29 cellular contexts compared by ENCODE assay signal in genomic region chr9:108483676-108484075, GRCh38.
"Had no signal": no experiment of that assay in that cellular context is flagged by ENCODE, and none has a peak within 500 bp of the region (broad histone marks: within the 10 kb centered on the region; RNA-seq: fewer than 3 reads in every experiment).

No MANE protein-coding gene starts in this region.

- H3K9me3 Mint-ChIP-seq: activated B cell treated with CpG ODN at 0.5 μM for 24 hours; activated CD8-positive, alpha-beta T cell treated with anti-CD3 and anti-CD28 coated beads for 36 hours; activated naive CD4-positive, alpha-beta T cell treated with anti-CD3 and anti-CD28 coated beads for 36 hours; activated T-helper 1 cell treated with anti-CD3 and anti-CD28 coated beads, Interleukin-12 subunit alpha, Interleukin-12 subunit beta, Interleukin-2, Interleukin-4 antibody, amounts not matched to agents 30 ng/mL and 10 ng/mL and 1 ng/mL, durations not matched to agents 14 hours and 24 hours and 36 hours; activated T-helper 2 cell treated with anti-CD3 and anti-CD28 coated beads, Interferon-gamma antibody, Interleukin-2, Interleukin-4, amounts not matched to agents 10 μg/mL and 5 μg/mL and 100 μg/mL, durations not matched to agents 14 hours and 24 hours and 36 hours had no signal

- H3K4me1 ChIP-seq: body of pancreas had no signal

- H3K27me3 Mint-ChIP-seq: activated B cell treated with CpG ODN at 0.5 μM for 24 hours; activated CD8-positive, alpha-beta T cell treated with anti-CD3 and anti-CD28 coated beads for 36 hours; activated naive CD4-positive, alpha-beta T cell treated with anti-CD3 and anti-CD28 coated beads, Interleukin-2, amount 50 U/mL, for 24 hours; activated naive CD8-positive, alpha-beta T cell treated with anti-CD3 and anti-CD28 coated beads for 36 hours; activated naive CD8-positive, alpha-beta T cell treated with anti-CD3 and anti-CD28 coated beads, Interleukin-2, amount 50 U/mL, for 24 hours; effector memory CD8-positive, alpha-beta T cell had no signal

- H3K4me1 Mint-ChIP-seq: activated B cell treated with CpG ODN at 0.5 μM for 24 hours; activated naive CD4-positive, alpha-beta T cell treated with anti-CD3 and anti-CD28 coated beads, Interleukin-2, amount 50 U/mL, for 24 hours; activated naive CD8-positive, alpha-beta T cell treated with anti-CD3 and anti-CD28 coated beads for 36 hours; activated naive CD8-positive, alpha-beta T cell treated with anti-CD3 and anti-CD28 coated beads, Interleukin-2, amount 50 U/mL, for 24 hours had no signal

- H3K4me3 Mint-ChIP-seq: activated B cell treated with CpG ODN at 0.5 μM for 24 hours; activated CD8-positive, alpha-beta T cell treated with anti-CD3 and anti-CD28 coated beads for 36 hours; activated naive CD4-positive, alpha-beta T cell treated with anti-CD3 and anti-CD28 coated beads for 36 hours; activated naive CD4-positive, alpha-beta T cell treated with anti-CD3 and anti-CD28 coated beads, Interleukin-2, amount 50 U/mL, for 24 hours; activated naive CD8-positive, alpha-beta T cell treated with anti-CD3 and anti-CD28 coated beads for 36 hours; activated naive CD8-positive, alpha-beta T cell treated with anti-CD3 and anti-CD28 coated beads, Interleukin-2, amount 50 U/mL, for 24 hours; activated T-helper 1 cell treated with anti-CD3 and anti-CD28 coated beads, Interleukin-12 subunit alpha, Interleukin-12 subunit beta, Interleukin-2, Interleukin-4 antibody, amounts not matched to agents 30 ng/mL and 10 ng/mL and 1 ng/mL, durations not matched to agents 14 hours and 24 hours and 36 hours; effector memory CD8-positive, alpha-beta T cell had no signal

- H3K27ac Mint-ChIP-seq: activated B cell treated with CpG ODN at 0.5 μM for 24 hours; activated CD8-positive, alpha-beta T cell treated with anti-CD3 and anti-CD28 coated beads for 36 hours; activated naive CD4-positive, alpha-beta T cell treated with anti-CD3 and anti-CD28 coated beads for 36 hours; activated naive CD4-positive, alpha-beta T cell treated with anti-CD3 and anti-CD28 coated beads, Interleukin-2, amount 50 U/mL, for 24 hours; activated naive CD8-positive, alpha-beta T cell treated with anti-CD3 and anti-CD28 coated beads for 36 hours; activated naive CD8-positive, alpha-beta T cell treated with anti-CD3 and anti-CD28 coated beads, Interleukin-2, amount 50 U/mL, for 24 hours; activated T-helper 1 cell treated with anti-CD3 and anti-CD28 coated beads, Interleukin-12 subunit alpha, Interleukin-12 subunit beta, Interleukin-2, Interleukin-4 antibody, amounts not matched to agents 30 ng/mL and 10 ng/mL and 1 ng/mL, durations not matched to agents 14 hours and 24 hours and 36 hours; activated T-helper 2 cell treated with anti-CD3 and anti-CD28 coated beads, Interferon-gamma antibody, Interleukin-2, Interleukin-4, amounts not matched to agents 10 μg/mL and 5 μg/mL and 100 μg/mL, durations not matched to agents 14 hours and 24 hours and 36 hours; effector memory CD8-positive, alpha-beta T cell had no signal

- ATAC-seq: activated CD4-positive, CD25-positive, alpha-beta regulatory T cell treated with anti-CD3 and anti-CD28 coated beads, Interleukin-2, amount 50 U/mL, for 24 hours; activated CD8-positive, alpha-beta T cell treated with anti-CD3 and anti-CD28 coated beads for 36 hours; activated naive CD8-positive, alpha-beta T cell treated with anti-CD3 and anti-CD28 coated beads, Interleukin-2, amount 50 U/mL, for 24 hours; body of pancreas; effector memory CD8-positive, alpha-beta T cell had no signal

- H3K27ac ChIP-seq: adrenal gland, body of pancreas, epithelial cell of prostate, VCaP had no signal

- H3K27me3 ChIP-seq: adrenal gland, body of pancreas, esophagus squamous epithelium had no signal

- H3K36me3 ChIP-seq: adrenal gland, esophagus squamous epithelium had no signal

- H3K9me3 ChIP-seq: adrenal gland, body of pancreas, esophagus squamous epithelium had no signal

- H3K4me3 ChIP-seq: adrenal gland, body of pancreas, esophagus squamous epithelium had no signal

- H3K36me3 Mint-ChIP-seq: activated naive CD4-positive, alpha-beta T cell treated with anti-CD3 and anti-CD28 coated beads, Interleukin-2, amount 50 U/mL, for 24 hours; activated naive CD8-positive, alpha-beta T cell treated with anti-CD3 and anti-CD28 coated beads for 36 hours had no signal

- DNase-seq: activated B cell treated with CpG ODN at 0.5 μM for 24 hours; activated CD4-positive, alpha-beta T cell treated with anti-CD3 and anti-CD28 coated beads for 48 hours; activated CD4-positive, alpha-beta T cell treated with anti-CD3 and anti-CD28 coated beads, Interleukin-2, amount 50 U/mL, for 1 hour; activated CD4-positive, alpha-beta T cell treated with anti-CD3 and anti-CD28 coated beads, Interleukin-2, amount 50 U/mL, for 48 hours; activated CD8-positive, alpha-beta memory T cell treated with anti-CD3 and anti-CD28 coated beads for 24 hours; activated CD8-positive, alpha-beta T cell treated with anti-CD3 and anti-CD28 coated beads for 36 hours; activated effector memory CD4-positive, alpha-beta T cell treated with anti-CD3 and anti-CD28 coated beads, Interleukin-2, amount 50 U/mL, for 16 hours; activated naive CD4-positive, alpha-beta T cell treated with anti-CD3 and anti-CD28 coated beads for 36 hours; activated naive CD8-positive, alpha-beta T cell treated with anti-CD3 and anti-CD28 coated beads for 36 hours; activated naive CD8-positive, alpha-beta T cell treated with anti-CD3 and anti-CD28 coated beads, Interleukin-2, amount 50 U/mL, for 24 hours; activated T-cell treated with anti-CD3 and anti-CD28 coated beads, Interleukin-2, amount 50 U/mL, for 48 hours; adrenal gland; amygdala; aorta; body of pancreas; caudate nucleus; cortex of kidney; dermis blood vessel endothelial cell; effector CD4-positive, alpha-beta T cell; effector memory CD8-positive, alpha-beta T cell; esophagus squamous epithelium; head of caudate nucleus; T-helper 2 cell had no signal
